9 cellular contexts compared by ENCODE assay signal in the genomic region with DNA sequence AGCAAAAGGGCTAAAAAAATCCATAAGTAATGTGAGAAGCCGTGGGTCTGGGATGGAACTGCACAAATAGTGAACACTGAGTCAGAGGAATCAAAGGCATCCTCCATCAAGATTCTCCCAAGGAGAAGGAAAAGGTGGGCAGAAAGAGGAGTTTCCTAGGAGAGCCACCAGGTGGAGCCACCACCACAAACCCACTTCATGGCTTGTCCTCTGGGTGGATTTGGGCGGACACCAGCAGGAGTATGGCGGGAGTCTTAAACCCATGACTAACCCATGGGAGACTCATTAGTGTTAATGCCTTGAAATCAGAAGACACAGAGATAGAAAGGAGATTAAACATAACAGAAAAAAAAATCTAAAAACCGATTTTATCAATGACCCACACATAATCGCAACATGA.
A peak's percentile ranks its signal among the peaks of the same experiment; 100 is the strongest.
DNase-seq lines count a peak whose midpoint lies in the region; ATAC-seq and TF ChIP-seq lines count a peak whose summit lies in the region.
"Had no signal": no experiment of that assay in that cellular context is flagged by ENCODE, and none has a peak within 500 bp of the region (broad histone marks: within the 10 kb centered on the region; RNA-seq: fewer than 3 reads in every experiment).

No MANE protein-coding gene starts in this region.

- peak; percentile 75 for ATAC-seq in T-helper 17 cell

- CTCF ChIA-PET in MCF 10A (lab: Yijun Ruan, JAX) = interaction anchor here (0.7 to 3.3 kb wide), 6 partner anchors 10 to 181 kb away, joined by 3 to 36 read pairs (median 6); no protein-coding TSS in a partner anchor

- peaks cover 2% of the 10 kb centered on the region for H3K36me3 Mint-ChIP-seq in T-helper 17 cell (ENCODE audit: low read depth)
- no peaks in the 10 kb centered on the region for H3K36me3 Mint-ChIP-seq in MCF 10A (ENCODE audit: insufficient read depth, unreplicated experiment)

- H3K27ac Mint-ChIP-seq in T-helper 17 cell (peak overlapping the region; percentile 85), MCF 10A (ENCODE audit: low read depth, unreplicated experiment) (no peak overlapping the region)

- DNase-seq in NCI-H1417 (lab: John Stamatoyannopoulos, UW) (peak; percentile 17 to 68 (median 47)), NCI-H1417 treated with DMSO at 0.1 percent for 48 hours (lab: John Stamatoyannopoulos, UW) (no peak), T-helper 17 cell (peak; percentile 15 to 21 (median 20)), MCF 10A (ENCODE audit: unreplicated experiment) (peak; percentile 82), kidney epithelial cell (ENCODE audit: low read depth) (no peak), cortex of kidney (lab: John Stamatoyannopoulos, UW) (no peak)
- DNase-seq in stimulated activated CD4-positive, alpha-beta T cell treated with anti-CD3 and anti-CD28 coated beads, TNF-alpha, amount 100 ng/mL, for 48 hours (ENCODE audit: low read depth in 3 of 3) = peak in 2 of 3 donors; percentile 17 to 36

- peak overlapping the region; percentile 99 for H3K27ac ChIP-seq in KOPT-K1 (ENCODE audit: low read depth, low read length, poor library complexity, severe bottlenecking)
- H3K27ac ChIP-seq: BLaER1 treated with 17β-estradiol and CSF1 and Interleukin-3, amounts not matched to agents 10 nM and 100 nM had no signal

- BruUV-seq in MCF 10A (replicated peaks; lab: Mats Ljungman, UMichigan) = no TSS peak

- POLR2A ChIA-PET in MCF 10A (lab: Yijun Ruan, JAX) = interaction anchor here (0.6 kb wide), 1 partner anchor 268 kb away, joined by 4 read pairs; no protein-coding TSS in a partner anchor

- intact Hi-C loops in MCF 10A (cut with micrococcal nuclease) = loop anchor here (1.0 kb wide), 4 partner anchors 146 to 328 kb away; partner anchors contain the start of gene BCLAF3

- H3K9me3 Mint-ChIP-seq in MCF 10A (ENCODE audit: unreplicated experiment) = no peaks in the 10 kb centered on the region

- H3K4me3 Mint-ChIP-seq in T-helper 17 cell (peak overlapping the region; percentile 33), MCF 10A (ENCODE audit: unreplicated experiment) (no peak overlapping the region)

- H3K9me3 ChIP-seq in KOPT-K1 (ENCODE audit: insufficient read depth, low read length, poor library complexity, severe bottlenecking) = no peaks in the 10 kb centered on the region
- no peaks in the 10 kb centered on the region for H3K9me3 ChIP-seq in T-helper 17 cell (ENCODE audit: control insufficient read depth, low read length, poor library complexity, severe bottlenecking)
- H3K9me3 ChIP-seq: BLaER1 treated with 17β-estradiol and CSF1 and Interleukin-3, amounts not matched to agents 10 nM and 100 nM had no signal

- no peak overlapping the region for H3K4me3 ChIP-seq in kidney epithelial cell (ENCODE audit: low read depth, low read length)
- H3K4me3 ChIP-seq: BLaER1 treated with 17β-estradiol and CSF1 and Interleukin-3, amounts not matched to agents 10 nM and 100 nM had no signal

- H3K4me1 Mint-ChIP-seq in T-helper 17 cell = peaks cover 37% of the 10 kb centered on the region
- no peaks in the 10 kb centered on the region for H3K4me1 Mint-ChIP-seq in MCF 10A (ENCODE audit: insufficient read depth, unreplicated experiment)

- TF ChIP-seq CTCF in MCF 10A (IDR thresholded peaks at IDR 0.05; ENCODE audit: unreplicated experiment) (peak; percentile 52), kidney epithelial cell (IDR thresholded peaks at IDR 0.05; ENCODE audit: insufficient read depth, low read length, poor library complexity, severe bottlenecking) (peak; percentile 66)

- no peaks in the 10 kb centered on the region for H3K27me3 ChIP-seq in kidney epithelial cell (ENCODE audit: control insufficient read depth, insufficient read depth, low read length)
- H3K27me3 ChIP-seq: BLaER1 treated with 17β-estradiol and CSF1 and Interleukin-3, amounts not matched to agents 10 nM and 100 nM had no signal

- H3K27me3 Mint-ChIP-seq in T-helper 17 cell = no peaks in the 10 kb centered on the region
- H3K27me3 Mint-ChIP-seq in MCF 10A (ENCODE audit: insufficient read depth, unreplicated experiment) = peaks cover 65% of the 10 kb centered on the region

- peaks cover 45% of the 10 kb centered on the region for H3K36me3 ChIP-seq in KOPT-K1 (ENCODE audit: insufficient read depth, low read length)
- H3K36me3 ChIP-seq in kidney epithelial cell (ENCODE audit: control insufficient read depth, insufficient read depth, low read length) = no peaks in the 10 kb centered on the region

Comparison
In these comparisons a context has a peak if more than half of its experiments do, and no peak if none do; other contexts are left out.
1. DNase-seq: peak in NCI-H1417 (3 of 3), T-helper 17 cell (3 of 3), MCF 10A (single experiment) and stimulated activated CD4-positive, alpha-beta T cell treated with anti-CD3 and anti-CD28 coated beads, TNF-alpha, amount 100 ng/mL, for 48 hours (2 of 3); none in NCI-H1417 treated with DMSO at 0.1 percent for 48 hours (single experiment), kidney epithelial cell (single experiment) and cortex of kidney (single experiment).